ENCODE assay signal across 20 cellular contexts in the genomic region with DNA sequence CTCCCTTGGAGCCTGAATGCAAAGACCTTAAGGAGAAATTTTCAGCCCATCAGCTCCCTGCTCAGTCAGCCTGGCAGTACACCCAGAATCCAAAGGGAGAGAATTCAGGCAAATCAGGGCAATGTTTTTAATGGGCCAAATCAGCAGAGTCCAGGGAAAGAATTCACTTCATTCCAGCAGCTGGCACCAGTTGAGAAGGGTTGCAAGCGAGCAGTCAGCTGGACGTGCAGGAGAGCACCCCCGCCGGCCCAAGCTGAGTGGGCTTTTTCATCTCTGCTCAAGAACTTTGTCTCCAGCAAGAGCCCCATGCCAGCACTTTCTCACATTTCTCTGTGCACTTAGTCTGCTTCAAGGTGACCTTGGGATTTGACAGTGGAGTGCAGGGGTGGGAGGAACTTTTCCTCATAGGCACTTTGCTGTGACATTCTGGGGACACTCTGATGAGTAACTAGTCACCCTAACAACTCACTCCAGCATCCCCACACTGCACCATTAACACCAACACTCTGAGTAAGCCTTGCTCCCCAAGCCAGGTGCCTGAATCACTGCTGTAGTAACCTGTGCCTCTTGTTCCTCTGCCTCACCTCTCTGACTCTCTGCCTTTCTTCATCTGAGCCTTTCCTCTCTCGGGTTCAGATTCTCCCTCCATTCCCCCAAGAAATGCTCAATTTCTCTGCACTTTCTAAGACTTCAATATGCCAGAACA. TPM values are rescaled to one million over a fixed set of nuclear protein-coding genes. Genes with fewer than 3 reads are reported as not detected.
DNase-seq lines count a peak whose midpoint lies in the region; ATAC-seq and TF ChIP-seq lines count a peak whose summit lies in the region.
"Had no signal": no experiment of that assay in that cellular context is flagged by ENCODE, and none has a peak within 500 bp of the region (broad histone marks: within the 10 kb centered on the region; RNA-seq: fewer than 3 reads in every experiment).

No MANE protein-coding gene starts in this region.

- no peaks in the 10 kb centered on the region for H3K79me2 ChIP-seq in PC-9 (ENCODE audit: low read depth)

- H3K9me3 Mint-ChIP-seq in endothelial cell (ENCODE audit: unreplicated experiment) = no peaks in the 10 kb centered on the region
- H3K9me3 Mint-ChIP-seq: activated T-helper 1 cell treated with anti-CD3 and anti-CD28 coated beads, Interleukin-12 subunit alpha, Interleukin-12 subunit beta, Interleukin-2, Interleukin-4 antibody, amounts not matched to agents 30 ng/mL and 10 ng/mL and 1 ng/mL, durations not matched to agents 14 hours and 24 hours and 36 hours had no signal

- CTCF ChIA-PET in PC-9 (lab: Charles Lee) = no interaction called here

- ATAC-seq in HG02852 (IDR thresholded peaks at IDR 0.05; ENCODE audit: unreplicated experiment) = no peak
- no peak for ATAC-seq in omental fat pad (ENCODE audit: low FRiP score)

- no peak overlapping the region for H2AFZ ChIP-seq in PC-9

- peaks cover 9% of the 10 kb centered on the region for H3K36me3 Mint-ChIP-seq in endothelial cell (ENCODE audit: low read depth, unreplicated experiment)

- H4K20me1 ChIP-seq in BLaER1 treated with 17β-estradiol and CSF1 and Interleukin-3, amounts not matched to agents 10 nM and 100 nM = no peaks in the 10 kb centered on the region; a peak in 1 of 22 replicates
- no peaks in the 10 kb centered on the region for H4K20me1 ChIP-seq in PC-9 (ENCODE audit: insufficient read depth)

- H3K4me2 ChIP-seq in BLaER1 treated with 17β-estradiol and CSF1 and Interleukin-3, amounts not matched to agents 10 nM and 100 nM = peak overlapping the region in 8 of 11 experiments; percentile 56 to 85 (median 68); a peak in 13 of 22 replicates
- peak overlapping the region; percentile 46 for H3K4me2 ChIP-seq in PC-9

- no peak overlapping the region for H3K27ac ChIP-seq in BLaER1 treated with 17β-estradiol and CSF1 and Interleukin-3, amounts not matched to agents 10 nM and 100 nM
- H3K27ac ChIP-seq in PC-9 = no peak overlapping the region
- H3K27ac ChIP-seq: RWPE1, sigmoid colon had no signal

- peak overlapping the region; percentile 11 for H3K4me3 Mint-ChIP-seq in endothelial cell (ENCODE audit: unreplicated experiment)
- H3K4me3 Mint-ChIP-seq: activated T-helper 1 cell treated with anti-CD3 and anti-CD28 coated beads, Interleukin-12 subunit alpha, Interleukin-12 subunit beta, Interleukin-2, Interleukin-4 antibody, amounts not matched to agents 30 ng/mL and 10 ng/mL and 1 ng/mL, durations not matched to agents 14 hours and 24 hours and 36 hours had no signal

- no peak for TF ChIP-seq CTCF in PC-9 (conservative IDR thresholded peaks at IDR 0.05)
- no peak for TF ChIP-seq CTCF in endothelial cell (IDR thresholded peaks at IDR 0.05; ENCODE audit: unreplicated experiment)
- no peak for TF ChIP-seq CTCF in omental fat pad (IDR thresholded peaks at IDR 0.05)

- 0 out of 2 replicates have a peak, but pooled peaks cover 14% of the 10 kb centered on the region for H3F3A ChIP-seq in PC-9 (ENCODE audit: insufficient read depth, low read depth)

- intact Hi-C loops in PC-9 (cut with micrococcal nuclease; ENCODE audit: unreplicated experiment) = no loop called here

- H3K27me3 Mint-ChIP-seq in endothelial cell (ENCODE audit: unreplicated experiment) = peaks cover 17% of the 10 kb centered on the region

- no peak overlapping the region for H3K4me3 ChIP-seq in BLaER1 treated with 17β-estradiol and CSF1 and Interleukin-3, amounts not matched to agents 10 nM and 100 nM
- H3K4me3 ChIP-seq in PC-9 = no peak overlapping the region
- H3K4me3 ChIP-seq: sigmoid colon had no signal

- peaks cover 0 to 6% (median 0%) of the 10 kb centered on the region in 11 experiments; a peak in 1 of 22 replicates for H3K36me3 ChIP-seq in BLaER1 treated with 17β-estradiol and CSF1 and Interleukin-3, amounts not matched to agents 10 nM and 100 nM
- no peaks in the 10 kb centered on the region for H3K36me3 ChIP-seq in PC-9 (ENCODE audit: low read depth)

- peaks cover 31 to 57% (median 51%) of the 10 kb centered on the region in 10 experiments for H3K4me1 ChIP-seq in BLaER1 treated with 17β-estradiol and CSF1 and Interleukin-3, amounts not matched to agents 10 nM and 100 nM
- peaks cover 27% of the 10 kb centered on the region for H3K4me1 ChIP-seq in PC-9 (replicated peaks; ENCODE audit: insufficient read depth)

- peaks cover 18% of the 10 kb centered on the region for H3K4me1 Mint-ChIP-seq in endothelial cell (ENCODE audit: unreplicated experiment)

- no peak for DNase-seq in PC-9
- no peak for DNase-seq in endothelial cell (ENCODE audit: low spot score)
- peak in 40 of 56 donors; percentile 10 to 78 (median 42) for DNase-seq in nucleus accumbens (lab: John Stamatoyannopoulos, UW)
- DNase-seq in stimulated activated CD4-positive, alpha-beta T cell treated with anti-CD3 and anti-CD28 coated beads, Interleukin-4, amount 100 ng/mL, for 24 hours = no peak
- no peak for DNase-seq in NK-92 (lab: John Stamatoyannopoulos, UW; ENCODE audit: unreplicated experiment)
- DNase-seq in omental fat pad (ENCODE audit: low spot score) = no peak
- DNase-seq: activated CD4-positive, alpha-beta T cell treated with anti-CD3 and anti-CD28 coated beads, Interleukin-2, amount 50 U/mL, for 4 hours; AML-193; amniotic stem cell; DMS 273 treated with DMSO at 0.1 percent for 48 hours; foreskin melanocyte; GF-D8; Kasumi-1; NCI-H1092 treated with DMSO at 0.1 percent for 48 hours; NCI-H510A; sigmoid colon had no signal

- BruUV-seq in PC-9 (replicated peaks; lab: Mats Ljungman, UMichigan) = no TSS peak

- H3K9me2 ChIP-seq in PC-9 (ENCODE audit: insufficient read depth) = no peaks in the 10 kb centered on the region

- POLR2A ChIA-PET in PC-9 (lab: Charles Lee; ENCODE audit: unreplicated experiment) = no interaction called here

- H3K9me3 ChIP-seq in BLaER1 treated with 17β-estradiol and CSF1 and Interleukin-3, amounts not matched to agents 10 nM and 100 nM (replicated peaks in 1 of 11) = no peaks in the 10 kb centered on the region
- H3K9me3 ChIP-seq in PC-9 (ENCODE audit: insufficient read depth, low read depth) = no peaks in the 10 kb centered on the region
- H3K9me3 ChIP-seq: sigmoid colon had no signal

- no peak overlapping the region for H3K27ac Mint-ChIP-seq in endothelial cell (ENCODE audit: unreplicated experiment)
- H3K27ac Mint-ChIP-seq: activated T-helper 1 cell treated with anti-CD3 and anti-CD28 coated beads, Interleukin-12 subunit alpha, Interleukin-12 subunit beta, Interleukin-2, Interleukin-4 antibody, amounts not matched to agents 30 ng/mL and 10 ng/mL and 1 ng/mL, durations not matched to agents 14 hours and 24 hours and 36 hours had no signal

- peaks cover 0 to 4% (median 0%) of the 10 kb centered on the region in 11 experiments; a peak in 3 of 22 replicates for H3K27me3 ChIP-seq in BLaER1 treated with 17β-estradiol and CSF1 and Interleukin-3, amounts not matched to agents 10 nM and 100 nM
- no peaks in the 10 kb centered on the region for H3K27me3 ChIP-seq in PC-9 (ENCODE audit: insufficient read depth, low read depth)
- H3K27me3 ChIP-seq: sigmoid colon had no signal

- H3K9ac ChIP-seq in BLaER1 treated with 17β-estradiol and CSF1 and Interleukin-3, amounts not matched to agents 10 nM and 100 nM = no peak overlapping the region

RNA-seq across cellular contexts. Expression of gene ENDOU, which starts 2.2 kb away (rescaled TPM):
- total RNA-seq in PC-9 (2021) (0.25 and 0.39 TPM in 2 replicates), endothelial cell (ENCODE audit: unreplicated experiment) (1.6 TPM), omental fat pad (1 to 10 TPM; 2.1 to 2.7 (median 2.2) TPM)
- total RNA-seq: activated T-helper 1 cell treated with anti-CD3 and anti-CD28 coated beads, Interleukin-12 subunit alpha, Interleukin-12 subunit beta, Interleukin-2, Interleukin-4 antibody, amounts not matched to agents 30 ng/mL and 10 ng/mL and 1 ng/mL, durations not matched to agents 14 hours and 24 hours and 36 hours had no signal

RNA-seq across cellular contexts. Expression of gene RPAP3, which starts 17.2 kb away (rescaled TPM):
- 31.6 and 37.0 TPM in 2 replicates for total RNA-seq in PC-9 (2021)
- total RNA-seq in endothelial cell (ENCODE audit: unreplicated experiment) = 36.8 TPM
- total RNA-seq in omental fat pad = 10 to 100 TPM; 10.5 to 14.2 (median 12.7) TPM

RNA-seq across cellular contexts. Expression of gene RAPGEF3, which starts 35.6 kb away (rescaled TPM):
- total RNA-seq in PC-9 (2021) = 4.1 and 5.7 TPM in 2 replicates
- 81.5 TPM for total RNA-seq in endothelial cell (ENCODE audit: unreplicated experiment)
- total RNA-seq in omental fat pad = 100 to 1,000 TPM in 1 of 4 donors, 10 to 100 TPM in 3; 24.2 to 270 (median 59.1) TPM

RNA-seq across cellular contexts. Expression of gene SLC48A1, which starts 50.0 kb away (rescaled TPM):
- total RNA-seq in PC-9 (2021) (76.4 and 108 TPM in 2 replicates), endothelial cell (ENCODE audit: unreplicated experiment) (65.5 TPM), omental fat pad (10 to 100 TPM; 27.6 to 50.3 (median 48.1) TPM)

Comparison
In these comparisons a context has a peak if more than half of its experiments do, and no peak if none do; other contexts are left out.
1. DNase-seq: peak in nucleus accumbens (40 of 56); none in PC-9 (0 of 2), endothelial cell (single experiment), stimulated activated CD4-positive, alpha-beta T cell treated with anti-CD3 and anti-CD28 coated beads, Interleukin-4, amount 100 ng/mL, for 24 hours (single experiment), NK-92 (single experiment) and omental fat pad (single experiment).